Comparison of ENCODE assay signal across 8 cellular contexts in genomic region chr4:173752610-173753009, GRCh38.
DNase-seq lines count a peak whose midpoint lies in the region; TF ChIP-seq lines count a peak whose summit lies in the region.

No MANE protein-coding gene starts in this region.

- H3K9me3 ChIP-seq in stomach = no peaks in the 10 kb centered on the region

- no peaks in the 10 kb centered on the region for H3K36me3 ChIP-seq in stomach

- H3K4me3 ChIP-seq in fibroblast of the aortic adventitia (ENCODE audit: low read depth, low read length) (no peak overlapping the region), stomach (no peak overlapping the region)

- intact Hi-C loops in stomach (cut with DNase I; ENCODE audit: low total_unique reads) = no loop called here

- TF ChIP-seq CTCF in GM20000 (IDR thresholded peaks at IDR 0.05; ENCODE audit: extremely low read depth, missing control alignments) (peak; percentile 37), fibroblast of the aortic adventitia (IDR thresholded peaks at IDR 0.05; ENCODE audit: insufficient read depth, low read length) (peak; percentile 41), stomach (IDR thresholded peaks at IDR 0.05) (no peak)

- no peaks in the 10 kb centered on the region for H3K4me1 ChIP-seq in stomach

- H3K27ac ChIP-seq in stomach = no peak overlapping the region

- TF ChIP-seq EP300 in stomach (IDR thresholded peaks at IDR 0.05) = no peak

- whole genome bisulfite sequencing in stomach, 5 donors = 43 to 56% (median 52%) methylated on average over 7 of the region's 7 CpGs

- DNase-seq in CMK (ENCODE audit: low read depth) = peak; percentile 20
- DNase-seq in GM20000 (ENCODE audit: low spot score) = peak; percentile 10
- DNase-seq in OCI-M1 (lab: John Stamatoyannopoulos, UW) = peak; percentile 71
- peak; percentile 23 for DNase-seq in fibroblast of the aortic adventitia (ENCODE audit: low read depth)
- no peak for DNase-seq in midbrain (lab: John Stamatoyannopoulos, UW)
- no peak for DNase-seq in stomach
- no peak for DNase-seq in C1 segment of cervical spinal cord (lab: John Stamatoyannopoulos, UW)
- no peak for DNase-seq in mesenteric fat pad (ENCODE audit: low spot score)

- TF ChIP-seq POLR2A in stomach (IDR thresholded peaks at IDR 0.05) = no peak

- no peaks in the 10 kb centered on the region for H3K27me3 ChIP-seq in stomach

Comparison
In these comparisons a context has a peak if more than half of its experiments do, and no peak if none do; other contexts are left out.
1. DNase-seq: peak in CMK (single experiment), GM20000 (single experiment), OCI-M1 (single experiment) and fibroblast of the aortic adventitia (single experiment); none in midbrain (single experiment), stomach (single experiment), C1 segment of cervical spinal cord (0 of 14) and mesenteric fat pad (single experiment).
2. CTCF ChIP-seq: peak in GM20000 (single experiment) and fibroblast of the aortic adventitia (single experiment); none in stomach (0 of 7).